In genomic region chr7:93622036-93622714, GRCh38 we compare ENCODE assay signal across 9 cellular contexts. TPM values are rescaled to one million over a fixed set of nuclear protein-coding genes. Genes with fewer than 3 reads are reported as not detected.
DNase-seq lines count a peak whose midpoint lies in the region; ATAC-seq lines count a peak whose summit lies in the region.
"Had no signal": no experiment of that assay in that cellular context is flagged by ENCODE, and none has a peak within 500 bp of the region (broad histone marks: within the 10 kb centered on the region; RNA-seq: fewer than 3 reads in every experiment).

No MANE protein-coding gene starts in this region.

- no peak overlapping the region for H3K27ac Mint-ChIP-seq in effector memory CD8-positive, alpha-beta T cell

- ATAC-seq in effector memory CD8-positive, alpha-beta T cell (replicated peaks), result no peak
- no peak for ATAC-seq in GM18519 (IDR thresholded peaks at IDR 0.05; ENCODE audit: low FRiP score, unreplicated experiment)

- no peaks in the 10 kb centered on the region for H3K4me1 Mint-ChIP-seq in effector memory CD8-positive, alpha-beta T cell (ENCODE audit: low read depth in 2 of 2)

- H3K27me3 Mint-ChIP-seq in effector memory CD8-positive, alpha-beta T cell, result no peaks in the 10 kb centered on the region

- H3K4me3 Mint-ChIP-seq in effector memory CD8-positive, alpha-beta T cell, result no peak overlapping the region

- DNase-seq in DMS153 (lab: John Stamatoyannopoulos, UW), result peak; percentile 38
- peak; percentile 51 for DNase-seq in HT1080 (ENCODE audit: low read depth)
- DNase-seq in RKO (ENCODE audit: low spot score), result peak; percentile 87
- DNase-seq in iPS DF 19.7 (ENCODE audit: low read depth, low spot score), result peak; percentile 28
- DNase-seq in effector memory CD8-positive, alpha-beta T cell, result no peak
- DNase-seq in KG1 (lab: John Stamatoyannopoulos, UW), result no peak
- no peak for DNase-seq in hippocampal formation (lab: John Stamatoyannopoulos, UW)

- peaks cover 2% of the 10 kb centered on the region for H3K36me3 Mint-ChIP-seq in effector memory CD8-positive, alpha-beta T cell (ENCODE audit: insufficient read depth)

- peaks cover 0 to 2% of the 10 kb centered on the region in 2 donors for H3K9me3 Mint-ChIP-seq in effector memory CD8-positive, alpha-beta T cell

RNA-seq across cellular contexts. Expression of gene CALCR, which starts 47.7 kb away (rescaled TPM):
- not detected in 2 replicates for total RNA-seq in HT1080 (2014; rRNA removed; shearing (Covaris generic))
- polyA plus RNA-seq in HT1080 (2015; cell fraction: cytosol; rRNA removed), result 0.05 TPM in 1 of 2 replicates, not detected in the other
- not detected in 2 replicates for polyA plus RNA-seq in HT1080 (2015; cell fraction: nucleus; rRNA removed)
- total RNA-seq: mononuclear cell had no signal

Comparison
In these comparisons a context has a peak if more than half of its experiments do, and no peak if none do; other contexts are left out.
1. DNase-seq: peak in DMS153 (single experiment), HT1080 (single experiment), RKO (single experiment) and iPS DF 19.7 (single experiment); none in effector memory CD8-positive, alpha-beta T cell (0 of 3), KG1 (single experiment) and hippocampal formation (0 of 2).